In genomic region chr19:1437609-1438008, GRCh38 we compare ENCODE assay signal across 9 cellular contexts. TPM values are rescaled to one million over a fixed set of nuclear protein-coding genes. Genes with fewer than 3 reads are reported as not detected.
DNase-seq lines count a peak whose midpoint lies in the region; ATAC-seq and TF ChIP-seq lines count a peak whose summit lies in the region.
"Had no signal": no experiment of that assay in that cellular context is flagged by ENCODE, and none has a peak within 500 bp of the region (broad histone marks: within the 10 kb centered on the region; RNA-seq: fewer than 3 reads in every experiment).

No MANE protein-coding gene starts in this region.

- ATAC-seq in effector memory CD8-positive, alpha-beta T cell (replicated peaks), result no peak
- no peak for ATAC-seq in GM18511 (IDR thresholded peaks at IDR 0.05; ENCODE audit: unreplicated experiment)
- no peak for ATAC-seq in HG02981 (IDR thresholded peaks at IDR 0.05; ENCODE audit: unreplicated experiment)

- no peaks in the 10 kb centered on the region for H3K27me3 ChIP-seq in OCI-LY3 (ENCODE audit: low read depth, low read length)
- H3K27me3 ChIP-seq: pancreas had no signal

- peak overlapping the region in 1 of 2 donors; percentile 100 for H3K27ac Mint-ChIP-seq in effector memory CD8-positive, alpha-beta T cell
- no peak overlapping the region for H3K27ac Mint-ChIP-seq in progenitor cell of endocrine pancreas

- H3K36me3 Mint-ChIP-seq in effector memory CD8-positive, alpha-beta T cell (ENCODE audit: insufficient read depth), result peaks cover 74% of the 10 kb centered on the region
- peaks cover 20% of the 10 kb centered on the region for H3K36me3 Mint-ChIP-seq in progenitor cell of endocrine pancreas (ENCODE audit: insufficient read depth)

- H3K4me1 Mint-ChIP-seq in effector memory CD8-positive, alpha-beta T cell (ENCODE audit: low read depth in 2 of 2), result peaks cover 23 to 26% of the 10 kb centered on the region in 2 donors
- H3K4me1 Mint-ChIP-seq in progenitor cell of endocrine pancreas (ENCODE audit: low read depth), result peaks cover 5% of the 10 kb centered on the region

- H3K27ac ChIP-seq in OCI-LY3 (ENCODE audit: low read length), result peak overlapping the region; percentile 36

- H3K4me3 ChIP-seq in GM12864 (ENCODE audit: low read depth, low read length) (peak overlapping the region; percentile 6; the same call in 1 of the 2 replicates), OCI-LY3 (ENCODE audit: low read length) (peak overlapping the region; percentile 74)

- H3K9ac ChIP-seq in OCI-LY3 (ENCODE audit: low read length), result peak overlapping the region; percentile 58

- peak overlapping the region; percentile 50 for H2AFZ ChIP-seq in OCI-LY3 (ENCODE audit: low read depth, low read length)

- H3K9me3 Mint-ChIP-seq in effector memory CD8-positive, alpha-beta T cell, result no peaks in the 10 kb centered on the region
- H3K9me3 Mint-ChIP-seq in progenitor cell of endocrine pancreas (ENCODE audit: low read depth), result no peaks in the 10 kb centered on the region

- TF ChIP-seq CTCF in GM12864 (IDR thresholded peaks at IDR 0.05; ENCODE audit: low read depth, low read length, missing control alignments) (no peak), OCI-LY3 (IDR thresholded peaks at IDR 0.05; ENCODE audit: low read depth, low read length) (no peak), progenitor cell of endocrine pancreas (IDR thresholded peaks at IDR 0.05; ENCODE audit: unreplicated experiment) (no peak)

- H3K4me3 Mint-ChIP-seq in effector memory CD8-positive, alpha-beta T cell, result peak overlapping the region; percentile 98 to 99
- H3K4me3 Mint-ChIP-seq in progenitor cell of endocrine pancreas (ENCODE audit: low read depth), result peak overlapping the region; percentile 97

- H3K36me3 ChIP-seq in OCI-LY3 (replicated peaks; ENCODE audit: low read depth, low read length), result peaks cover 65% of the 10 kb centered on the region

- DNase-seq in GM12864 (ENCODE audit: low read depth) (no peak), progenitor cell of endocrine pancreas (ENCODE audit: low spot score, unreplicated experiment) (no peak), NCI-H2171 treated with DMSO at 0.1 percent for 48 hours (lab: John Stamatoyannopoulos, UW) (no peak), NCI-H2227 treated with DMSO at 0.1 percent for 48 hours (lab: John Stamatoyannopoulos, UW) (no peak)
- no peak for DNase-seq in effector memory CD8-positive, alpha-beta T cell

- peaks cover 58% of the 10 kb centered on the region for H4K20me1 ChIP-seq in OCI-LY3 (ENCODE audit: insufficient read depth, low read length)

- H3K4me2 ChIP-seq in OCI-LY3 (ENCODE audit: low read length), result peak overlapping the region; percentile 80

- no peaks in the 10 kb centered on the region for H3K9me3 ChIP-seq in OCI-LY3 (ENCODE audit: insufficient read depth, low read length)
- H3K9me3 ChIP-seq: pancreas had no signal

- peaks cover 27% of the 10 kb centered on the region for H3K4me1 ChIP-seq in OCI-LY3 (ENCODE audit: low read length)

- H3K79me2 ChIP-seq in OCI-LY3 (ENCODE audit: low read length), result peaks cover 58% of the 10 kb centered on the region

- no peaks in the 10 kb centered on the region for H3K27me3 Mint-ChIP-seq in effector memory CD8-positive, alpha-beta T cell
- H3K27me3 Mint-ChIP-seq in progenitor cell of endocrine pancreas, result no peaks in the 10 kb centered on the region

RNA-seq across cellular contexts. Expression of gene RPS15, which starts 0.6 kb away (rescaled TPM):
- 917 and 938 TPM in 2 replicates for total RNA-seq in progenitor cell of endocrine pancreas

RNA-seq across cellular contexts. Expression of gene APC2, which starts 12.3 kb away (rescaled TPM):
- total RNA-seq in progenitor cell of endocrine pancreas, result 5.2 and 5.8 TPM in 2 replicates

RNA-seq across cellular contexts. Expression of gene DAZAP1, which starts 30.2 kb away (rescaled TPM):
- 131 and 136 TPM in 2 replicates for total RNA-seq in progenitor cell of endocrine pancreas

RNA-seq across cellular contexts. Expression of gene GAMT, which starts 36.3 kb away (rescaled TPM):
- total RNA-seq in progenitor cell of endocrine pancreas, result 47.0 and 48.5 TPM in 2 replicates

RNA-seq across cellular contexts. Expression of gene C19orf25, which starts 41.4 kb away (rescaled TPM):
- 31.3 and 36.0 TPM in 2 replicates for total RNA-seq in progenitor cell of endocrine pancreas
